8 cellular contexts compared by ENCODE assay signal in genomic region chr2:69387770-69388481, GRCh38. TPM values are rescaled to one million over a fixed set of nuclear protein-coding genes. Genes with fewer than 3 reads are reported as not detected.
DNase-seq lines count a peak whose midpoint lies in the region; FAIRE-seq and TF ChIP-seq lines count a peak whose summit lies in the region.

No MANE protein-coding gene starts in this region.

- no peaks in the 10 kb centered on the region for H4K20me1 ChIP-seq in neural progenitor cell (ENCODE audit: low read depth)

- peaks cover 2% of the 10 kb centered on the region for H3K27me3 Mint-ChIP-seq in neural progenitor cell (ENCODE audit: insufficient read depth, low read depth)

- DNase-seq in G401 (ENCODE audit: low spot score) = peak; percentile 24
- peak; percentile 25 for DNase-seq in NCI-H526 treated with DMSO at 0.1 percent for 48 hours (lab: John Stamatoyannopoulos, UW)
- DNase-seq in neural progenitor cell (ENCODE audit: low spot score) = peak; percentile 13
- DNase-seq in effector CD8-positive, alpha-beta T cell (lab: John Stamatoyannopoulos, UW) = no peak
- no peak for DNase-seq in NAMALWA (ENCODE audit: low spot score)
- DNase-seq in HTR-8/SVneo (ENCODE audit: insufficient read length, low spot score) = no peak
- no peak for DNase-seq in NCI-H1930 (lab: John Stamatoyannopoulos, UW)

- no peak for FAIRE-seq in HTR-8/SVneo (lab: Jason Lieb, UNC)

- in situ Hi-C loops in G401 (cut with HindIII; ENCODE audit: low sequenced_read_pairs) = no loop called here

- H3K4me2 ChIP-seq in neural progenitor cell = peak overlapping the region; percentile 90

- peak overlapping the region; percentile 85 for H3K27ac Mint-ChIP-seq in neural progenitor cell

- H3K27me3 ChIP-seq in duodenal mucosa (ENCODE audit: control insufficient read depth in 1 of 2, insufficient read depth in 2 of 2, low read length in 2 of 2) (no peaks in the 10 kb centered on the region), neural progenitor cell (no peaks in the 10 kb centered on the region)

- H3K36me3 ChIP-seq in duodenal mucosa (ENCODE audit: control insufficient read depth in 1 of 2, insufficient read depth in 2 of 2, low read length in 2 of 2) (no peaks in the 10 kb centered on the region), neural progenitor cell (no peaks in the 10 kb centered on the region)

- H3K9ac ChIP-seq in duodenal mucosa (ENCODE audit: low read depth in 1 of 2, low read length in 2 of 2) (peak overlapping the region; percentile 76 to 84), neural progenitor cell (no peak overlapping the region)

- peak overlapping the region; percentile 92 for H3K4me3 Mint-ChIP-seq in neural progenitor cell

- no peaks in the 10 kb centered on the region for H3K9me3 Mint-ChIP-seq in neural progenitor cell

- peak overlapping the region; percentile 85 for H2AFZ ChIP-seq in neural progenitor cell (replicated peaks)

- peaks cover 7% of the 10 kb centered on the region for H3K36me3 Mint-ChIP-seq in neural progenitor cell

- H3K4me1 ChIP-seq in duodenal mucosa (ENCODE audit: control insufficient read depth in 1 of 2, insufficient read depth in 2 of 2, low read length in 2 of 2) (peaks cover 16 to 19% of the 10 kb centered on the region in 2 donors), neural progenitor cell (peaks cover 20% of the 10 kb centered on the region)

- H3K4me1 Mint-ChIP-seq in neural progenitor cell = peaks cover 21% of the 10 kb centered on the region

- H3K79me2 ChIP-seq in neural progenitor cell (ENCODE audit: low read depth) = peaks cover 40% of the 10 kb centered on the region

- no peak for TF ChIP-seq CTCF in neural progenitor cell (IDR thresholded peaks at IDR 0.05)

- peak overlapping the region; percentile 70 to 84 for H3K4me3 ChIP-seq in duodenal mucosa (ENCODE audit: low read depth in 1 of 2, low read length in 2 of 2)
- peak overlapping the region; percentile 83 for H3K4me3 ChIP-seq in neural progenitor cell

- H3K27ac ChIP-seq in duodenal mucosa (ENCODE audit: low read depth, low read length) (peak overlapping the region; percentile 68), neural progenitor cell (no peak overlapping the region)

- no peaks in the 10 kb centered on the region for H3K9me3 ChIP-seq in duodenal mucosa (ENCODE audit: control insufficient read depth in 1 of 2, low read length in 2 of 2)
- no peaks in the 10 kb centered on the region for H3K9me3 ChIP-seq in neural progenitor cell (ENCODE audit: low read depth)

- peaks cover 5% of the 10 kb centered on the region for H3F3A ChIP-seq in neural progenitor cell (ENCODE audit: low read depth)

RNA-seq across cellular contexts. Expression of gene GFPT1, which starts 0.9 kb away (rescaled TPM):
- 11.6 and 20.4 TPM in 2 replicates for total RNA-seq in G401 (2014; rRNA removed; shearing (Covaris generic))
- 34.8 and 54.3 TPM in 2 replicates for total RNA-seq in neural progenitor cell (ENCODE audit: low replicate concordance)

RNA-seq across cellular contexts. Expression of gene NFU1, which starts 49.3 kb away (rescaled TPM):
- 57.2 and 70.7 TPM in 2 replicates for total RNA-seq in G401 (2014; rRNA removed; shearing (Covaris generic))
- 48.1 and 74.3 TPM in 2 replicates for total RNA-seq in neural progenitor cell (ENCODE audit: low replicate concordance)

Comparison
In these comparisons a context has a peak if more than half of its experiments do, and no peak if none do; other contexts are left out.
1. DNase-seq: peak in G401 (single experiment), NCI-H526 treated with DMSO at 0.1 percent for 48 hours (single experiment) and neural progenitor cell (single experiment); none in effector CD8-positive, alpha-beta T cell (single experiment), NAMALWA (single experiment), HTR-8/SVneo (single experiment) and NCI-H1930 (0 of 2).